ENCODE assay signal across 17 cellular contexts in the genomic region with DNA sequence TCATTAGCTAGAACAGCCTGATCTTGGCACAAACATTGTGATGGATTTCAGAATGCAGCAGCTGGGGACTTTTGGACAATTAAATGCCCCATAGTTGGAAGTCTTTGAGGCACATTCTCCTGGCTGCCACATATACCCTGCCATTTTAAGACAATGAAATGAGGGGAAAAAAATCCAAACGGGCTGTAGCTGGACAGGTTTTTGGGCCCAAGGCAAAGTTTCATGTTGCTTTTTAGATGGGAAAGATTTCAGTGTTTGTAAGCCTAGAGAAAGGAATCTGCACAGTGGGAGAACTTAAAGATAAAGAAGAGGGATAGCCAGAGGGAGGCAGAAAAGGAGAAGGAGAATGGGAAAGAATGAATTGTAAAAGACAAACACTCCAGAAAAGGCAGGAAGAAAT. TPM values are rescaled to one million over a fixed set of nuclear protein-coding genes. Genes with fewer than 3 reads are reported as not detected.
DNase-seq lines count a peak whose midpoint lies in the region; ATAC-seq and TF ChIP-seq lines count a peak whose summit lies in the region.
"Had no signal": no experiment of that assay in that cellular context is flagged by ENCODE, and none has a peak within 500 bp of the region (broad histone marks: within the 10 kb centered on the region; RNA-seq: fewer than 3 reads in every experiment).

No MANE protein-coding gene starts in this region.

- no peak for TF ChIP-seq CTCF in activated CD8-positive, alpha-beta T cell treated with anti-CD3 and anti-CD28 coated beads for 36 hours (IDR thresholded peaks at IDR 0.05)
- no peak for TF ChIP-seq CTCF in IMR-90 (conservative IDR thresholded peaks at IDR 0.05; ENCODE audit: low read depth, low read length)
- no peak for TF ChIP-seq CTCF in uterus (IDR thresholded peaks at IDR 0.05)

- BruUV-seq in IMR-90 (replicated peaks; lab: Mats Ljungman, UMichigan) = no TSS peak

- H3K79me2 ChIP-seq in ACC112 (ENCODE audit: control insufficient read depth, insufficient read depth, low read length, unreplicated experiment) = no peaks in the 10 kb centered on the region

- no peaks in the 10 kb centered on the region for H3K27me3 ChIP-seq in ACC112 (ENCODE audit: insufficient read depth, low read length)
- no peaks in the 10 kb centered on the region for H3K27me3 ChIP-seq in IMR-90 (ENCODE audit: control insufficient read depth, insufficient read depth, low read length)
- no peaks in the 10 kb centered on the region for H3K27me3 ChIP-seq in uterus
- H3K27me3 ChIP-seq: Peyer's patch had no signal

- TF ChIP-seq RAD21 in IMR-90 (IDR thresholded peaks at IDR 0.05; ENCODE audit: low read length) = no peak

- no peaks in the 10 kb centered on the region for H4K20me1 ChIP-seq in IMR-90 (ENCODE audit: insufficient read depth, low read length)

- WGBS in IMR-90 (ENCODE audit: extremely low coverage in 2 of 2, insufficient read length in 1 of 2), 2 experiments = no CpG with 5 or more reads among the region's 1 CpG

- peak overlapping the region; percentile 16 for H3K27ac Mint-ChIP-seq in activated CD8-positive, alpha-beta T cell treated with anti-CD3 and anti-CD28 coated beads for 36 hours
- H3K27ac Mint-ChIP-seq in activated CD8-positive, alpha-beta T cell treated with anti-CD3 and anti-CD28 coated beads, Interleukin-2, amount 10 ng/mL, durations not matched to agents 7 days and 5 days = no peak overlapping the region
- peak overlapping the region; percentile 69 for H3K27ac Mint-ChIP-seq in central memory CD8-positive, alpha-beta T cell (ENCODE audit: low read depth)

- H3K23ac ChIP-seq in IMR-90 (ENCODE audit: low read depth, low read length) = peak overlapping the region; percentile 14; the same call in 1 of the 2 replicates

- TF ChIP-seq POLR2A in IMR-90 (IDR thresholded peaks at IDR 0.05; ENCODE audit: low read depth, low read length) (no peak), uterus (IDR thresholded peaks at IDR 0.05) (no peak)

- H2BK20ac ChIP-seq in IMR-90 (ENCODE audit: low read depth, low read length) = peak overlapping the region; percentile 94

- H3K14ac ChIP-seq in IMR-90 (replicated peaks; ENCODE audit: low read depth, low read length) = peak overlapping the region; percentile 81

- H3K27ac ChIP-seq in ACC112 (ENCODE audit: low read depth, low read length) = peak overlapping the region; percentile 100
- H3K27ac ChIP-seq in IMR-90 (ENCODE audit: insufficient read depth, low read length) = peak overlapping the region; percentile 14; the same call in 1 of the 2 replicates
- H3K27ac ChIP-seq in uterus = no peak overlapping the region
- H3K27ac ChIP-seq: Peyer's patch had no signal

- peak overlapping the region; percentile 56; the same call in 1 of the 2 replicates for H3K18ac ChIP-seq in IMR-90 (ENCODE audit: low read depth, low read length)

- peaks cover 24% of the 10 kb centered on the region for H3K36me3 Mint-ChIP-seq in activated CD8-positive, alpha-beta T cell treated with anti-CD3 and anti-CD28 coated beads for 36 hours (ENCODE audit: low read depth)
- H3K36me3 Mint-ChIP-seq in activated CD8-positive, alpha-beta T cell treated with anti-CD3 and anti-CD28 coated beads, Interleukin-2, amount 10 ng/mL, durations not matched to agents 7 days and 5 days (ENCODE audit: low read depth) = peaks cover 40% of the 10 kb centered on the region
- peaks cover 49% of the 10 kb centered on the region for H3K36me3 Mint-ChIP-seq in central memory CD8-positive, alpha-beta T cell (ENCODE audit: insufficient read depth)

- peak overlapping the region; percentile 14; the same call in 1 of the 2 replicates for H4K5ac ChIP-seq in IMR-90 (ENCODE audit: low read depth, low read length)

- POLR2A ChIA-PET in activated CD8-positive, alpha-beta T cell treated with anti-CD3 and anti-CD28 coated beads for 36 hours (lab: Charles Lee) = interaction anchor here (0.6 kb wide), 1 partner anchor 181 kb away, joined by 3 read pairs; no protein-coding TSS in a partner anchor
- POLR2A ChIA-PET in activated CD8-positive, alpha-beta T cell treated with anti-CD3 and anti-CD28 coated beads, Interleukin-2, amount 10 ng/mL, durations not matched to agents 7 days and 5 days (lab: Charles Lee) = no interaction called here
- POLR2A ChIA-PET in IMR-90 (lab: Charles Lee; ENCODE audit: unreplicated experiment) = no interaction called here

- intact Hi-C loops in activated CD8-positive, alpha-beta T cell treated with anti-CD3 and anti-CD28 coated beads for 36 hours (cut with micrococcal nuclease) = no loop called here
- intact Hi-C loops in IMR-90 (cut with micrococcal nuclease) = no loop called here
- intact Hi-C loops in uterus (cut with DNase I; ENCODE audit: low total_unique reads) = no loop called here

- H2BK15ac ChIP-seq in IMR-90 (ENCODE audit: low read depth, low read length) = peak overlapping the region; percentile 64

- in situ Hi-C loops in IMR-90 (cut with MboI; ENCODE audit: low sequenced_read_pairs) = no loop called here

- CTCF ChIA-PET in activated CD8-positive, alpha-beta T cell treated with anti-CD3 and anti-CD28 coated beads for 36 hours (lab: Charles Lee) = interaction anchor here (0.8 to 1.9 kb wide), 3 partner anchors 23 to 114 kb away, joined by 3 to 7 read pairs (median 4); no protein-coding TSS in a partner anchor
- CTCF ChIA-PET in activated CD8-positive, alpha-beta T cell treated with anti-CD3 and anti-CD28 coated beads, Interleukin-2, amount 10 ng/mL, durations not matched to agents 7 days and 5 days (lab: Charles Lee) = interaction anchor here (1.0 kb wide), 1 partner anchor 9 kb away, joined by 3 read pairs; no protein-coding TSS in a partner anchor
- CTCF ChIA-PET in IMR-90 (lab: Yijun Ruan, JAX) = interaction anchor here (0.9 kb wide), 1 partner anchor 23 kb away, joined by 4 read pairs; no protein-coding TSS in a partner anchor

- dilution Hi-C loops in IMR-90 (cut with HindIII; ENCODE audit: low sequenced_read_pairs, unreplicated experiment) = no loop called here

- no peak overlapping the region for H3K9ac ChIP-seq in IMR-90 (ENCODE audit: low read depth, low read length)

- no peak for ATAC-seq in activated CD8-positive, alpha-beta T cell treated with anti-CD3 and anti-CD28 coated beads for 36 hours
- ATAC-seq in activated CD8-positive, alpha-beta T cell treated with anti-CD3 and anti-CD28 coated beads, Interleukin-2, amount 10 ng/mL, durations not matched to agents 7 days and 5 days = no peak
- ATAC-seq in IMR-90 (ENCODE audit: low read depth) (no peak), GM19397 (IDR thresholded peaks at IDR 0.05; ENCODE audit: unreplicated experiment) (no peak)
- ATAC-seq in central memory CD8-positive, alpha-beta T cell (replicated peaks; ENCODE audit: extremely low read depth, poor library complexity, severe bottlenecking) = no peak

- peak overlapping the region; percentile 40 for H4K91ac ChIP-seq in IMR-90 (ENCODE audit: insufficient read depth, low read depth, low read length)

- no peaks in the 10 kb centered on the region for H3K9me3 Mint-ChIP-seq in activated CD8-positive, alpha-beta T cell treated with anti-CD3 and anti-CD28 coated beads for 36 hours
- H3K9me3 Mint-ChIP-seq in activated CD8-positive, alpha-beta T cell treated with anti-CD3 and anti-CD28 coated beads, Interleukin-2, amount 10 ng/mL, durations not matched to agents 7 days and 5 days (ENCODE audit: insufficient read depth) = no peaks in the 10 kb centered on the region
- H3K9me3 Mint-ChIP-seq in central memory CD8-positive, alpha-beta T cell = no peaks in the 10 kb centered on the region

- H3K9me1 ChIP-seq in IMR-90 (ENCODE audit: insufficient read depth, low read length) = peaks cover 13% of the 10 kb centered on the region

- H3K4ac ChIP-seq in IMR-90 (ENCODE audit: low read depth, low read length) = peak overlapping the region; percentile 66

- peaks cover 27% of the 10 kb centered on the region for H3K4me1 Mint-ChIP-seq in activated CD8-positive, alpha-beta T cell treated with anti-CD3 and anti-CD28 coated beads for 36 hours (ENCODE audit: low read depth)
- H3K4me1 Mint-ChIP-seq in activated CD8-positive, alpha-beta T cell treated with anti-CD3 and anti-CD28 coated beads, Interleukin-2, amount 10 ng/mL, durations not matched to agents 7 days and 5 days (ENCODE audit: low read depth) = peaks cover 14% of the 10 kb centered on the region
- H3K4me1 Mint-ChIP-seq in central memory CD8-positive, alpha-beta T cell = peaks cover 38% of the 10 kb centered on the region

- peaks cover 69% of the 10 kb centered on the region for H3K4me1 ChIP-seq in ACC112 (ENCODE audit: control insufficient read depth, insufficient read depth, low read length, unreplicated experiment)
- peaks cover 16% of the 10 kb centered on the region for H3K4me1 ChIP-seq in IMR-90 (ENCODE audit: control insufficient read depth, insufficient read depth, low read length)
- peaks cover 0 to 7% of the 10 kb centered on the region in 2 donors for H3K4me1 ChIP-seq in uterus
- H3K4me1 ChIP-seq: Peyer's patch had no signal

- no peak for DNase-seq in activated CD8-positive, alpha-beta T cell treated with anti-CD3 and anti-CD28 coated beads for 36 hours
- no peak for DNase-seq in activated CD8-positive, alpha-beta T cell treated with anti-CD3 and anti-CD28 coated beads, Interleukin-2, amount 10 ng/mL, durations not matched to agents 7 days and 5 days
- DNase-seq in IMR-90 (no peak), D341Med (ENCODE audit: low spot score) (no peak), uterus (no peak)
- DNase-seq in central memory CD8-positive, alpha-beta T cell (ENCODE audit: low spot score in 2 of 2) = no peak
- DNase-seq: AML-193, EL, H7, MM.1S, NCI-H1930, NCI-H2171 treated with DMSO at 0.1 percent for 48 hours, NCI-H82, Peyer's patch, SHP77 treated with DMSO at 0.1 percent for 48 hours had no signal

- no peaks in the 10 kb centered on the region for H3K9me3 ChIP-seq in IMR-90 (ENCODE audit: control insufficient read depth, insufficient read depth, low read length)
- no peaks in the 10 kb centered on the region for H3K9me3 ChIP-seq in uterus
- H3K9me3 ChIP-seq: Peyer's patch had no signal

- H3K4me2 ChIP-seq in IMR-90 (ENCODE audit: low read depth, low read length) = no peak overlapping the region

- H3K4me3 Mint-ChIP-seq in activated CD8-positive, alpha-beta T cell treated with anti-CD3 and anti-CD28 coated beads for 36 hours = no peak overlapping the region
- H3K4me3 Mint-ChIP-seq in activated CD8-positive, alpha-beta T cell treated with anti-CD3 and anti-CD28 coated beads, Interleukin-2, amount 10 ng/mL, durations not matched to agents 7 days and 5 days = no peak overlapping the region
- no peak overlapping the region for H3K4me3 Mint-ChIP-seq in central memory CD8-positive, alpha-beta T cell

- peak overlapping the region; percentile 86 for H2AK5ac ChIP-seq in IMR-90 (ENCODE audit: low read depth, low read length)

- peak overlapping the region; percentile 73 for H2BK120ac ChIP-seq in IMR-90 (ENCODE audit: low read depth, low read length)

- H3K4me3 ChIP-seq in ACC112 (ENCODE audit: low read depth, low read length) = no peak overlapping the region
- no peak overlapping the region for H3K4me3 ChIP-seq in IMR-90 (ENCODE audit: insufficient read depth, low read depth, low read length)
- H3K4me3 ChIP-seq in uterus = no peak overlapping the region
- H3K4me3 ChIP-seq: Peyer's patch had no signal

- H3K56ac ChIP-seq in IMR-90 (ENCODE audit: extremely low read depth, insufficient read depth, low read length) = no peak overlapping the region

- H3K79me1 ChIP-seq in IMR-90 (ENCODE audit: low read depth in 1 of 2, low read length in 2 of 2) = peaks cover 0 to 3% of the 10 kb centered on the region in 2 experiments; a peak in 1 of 4 replicates

- H2AK9ac ChIP-seq in IMR-90 (replicated peaks; ENCODE audit: low read depth, low read length, poor library complexity) = no peak overlapping the region

- H2BK5ac ChIP-seq in IMR-90 (ENCODE audit: low read depth, low read length, poor library complexity, severe bottlenecking) = peak overlapping the region; percentile 61

- H2AFZ ChIP-seq in ACC112 (ENCODE audit: low read length, unreplicated experiment) = peak overlapping the region; percentile 26
- no peak overlapping the region for H2AFZ ChIP-seq in IMR-90 (replicated peaks; ENCODE audit: low read length, poor library complexity)

- no peaks in the 10 kb centered on the region for H3K27me3 Mint-ChIP-seq in activated CD8-positive, alpha-beta T cell treated with anti-CD3 and anti-CD28 coated beads for 36 hours
- H3K27me3 Mint-ChIP-seq in activated CD8-positive, alpha-beta T cell treated with anti-CD3 and anti-CD28 coated beads, Interleukin-2, amount 10 ng/mL, durations not matched to agents 7 days and 5 days (ENCODE audit: low read depth) = no peaks in the 10 kb centered on the region
- no peaks in the 10 kb centered on the region for H3K27me3 Mint-ChIP-seq in central memory CD8-positive, alpha-beta T cell

- no peaks in the 10 kb centered on the region for H3K36me3 ChIP-seq in ACC112 (ENCODE audit: insufficient read depth, low read length)
- no peaks in the 10 kb centered on the region for H3K36me3 ChIP-seq in IMR-90 (ENCODE audit: control insufficient read depth, insufficient read depth, low read length)
- H3K36me3 ChIP-seq in uterus = no peaks in the 10 kb centered on the region
- H3K36me3 ChIP-seq: Peyer's patch had no signal

- H4K8ac ChIP-seq in IMR-90 (ENCODE audit: low read depth in 2 of 2, low read length in 2 of 2) = peak overlapping the region; percentile 61 to 69; a peak in 3 of 4 replicates

RNA-seq across cellular contexts. Expression of a gene that starts 30.0 kb away (rescaled TPM):
- 10 to 100 TPM; 23.9 to 26.1 TPM for total RNA-seq in activated CD8-positive, alpha-beta T cell treated with anti-CD3 and anti-CD28 coated beads for 36 hours
- 10 to 100 TPM; 38.8 to 41.6 TPM for total RNA-seq in activated CD8-positive, alpha-beta T cell treated with anti-CD3 and anti-CD28 coated beads, Interleukin-2, amount 10 ng/mL, durations not matched to agents 7 days and 5 days
- 35.7 and 45.0 TPM in 2 replicates for total RNA-seq in IMR-90 (2012; rRNA removed)
- polyA plus RNA-seq in IMR-90 (2012; rRNA removed) = 2.8 and 4.1 TPM in 2 replicates
- polyA plus RNA-seq in IMR-90 (2012; cell fraction: cytosol; rRNA removed) = 0.29 and 0.67 TPM in 2 replicates
- 1.7 and 19.0 TPM in 2 replicates for polyA plus RNA-seq in IMR-90 (2012; cell fraction: nucleus; rRNA removed; ENCODE audit: low replicate concordance)
- total RNA-seq in uterus = 10 to 100 TPM; 50.6 to 79.4 (median 70.6) TPM

Comparison
In these comparisons a context has a peak if more than half of its experiments do, and no peak if none do; other contexts are left out.
1. H3K27ac ChIP-seq: peak in ACC112 (single experiment) and IMR-90 (single experiment); none in uterus (0 of 2).